Comparison of ENCODE assay signal across 39 cellular contexts in the genomic region with DNA sequence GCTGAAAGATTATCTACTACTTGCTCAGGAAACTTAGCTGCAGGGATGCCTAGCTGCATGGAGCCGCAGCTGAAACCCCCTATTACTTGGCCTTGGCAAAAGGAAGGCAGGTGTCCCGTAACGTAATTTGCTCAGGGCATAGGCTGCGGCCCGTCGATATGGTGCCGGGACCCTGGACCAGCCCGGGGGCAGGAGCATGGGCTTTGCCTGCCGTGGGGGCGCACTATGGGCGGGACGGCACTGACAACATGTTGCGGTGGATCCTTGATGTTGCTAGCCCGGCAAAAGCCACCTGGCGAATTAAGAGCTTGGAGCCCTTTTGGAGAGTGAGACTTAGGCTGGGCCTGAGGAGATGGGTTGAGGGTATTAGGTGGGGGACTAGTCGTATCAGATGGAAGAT.
"Had no signal": no experiment of that assay in that cellular context is flagged by ENCODE, and none has a peak within 500 bp of the region (broad histone marks: within the 10 kb centered on the region; RNA-seq: fewer than 3 reads in every experiment).

No MANE protein-coding gene starts in this region.

- ATAC-seq: activated naive CD4-positive, alpha-beta T cell treated with anti-CD3 and anti-CD28 coated beads, Interleukin-2, amount 50 U/mL, for 72 hours; activated naive CD8-positive, alpha-beta T cell treated with anti-CD3 and anti-CD28 coated beads, Interleukin-2, amount 50 U/mL, for 24 hours; activated T-cell treated with anti-CD3 and anti-CD28 coated beads, Interleukin-2, amount 50 U/mL, for 4 hours; activated T-cell treated with anti-CD3 and anti-CD28 coated beads, Interleukin-2, amount 50 U/mL, for 72 hours; activated T-helper 17 cell treated with anti-CD3 and anti-CD28 coated beads, Interleukin-2, amount 50 U/mL, for 72 hours; body of pancreas had no signal

- H3K27ac Mint-ChIP-seq: activated naive CD4-positive, alpha-beta T cell treated with anti-CD3 and anti-CD28 coated beads for 36 hours; activated naive CD4-positive, alpha-beta T cell treated with anti-CD3 and anti-CD28 coated beads, Interleukin-2, amount 10 ng/mL, durations not matched to agents 7 days and 5 days; activated naive CD4-positive, alpha-beta T cell treated with anti-CD3 and anti-CD28 coated beads, Interleukin-2, amount 50 U/mL, for 24 hours; activated naive CD4-positive, alpha-beta T cell treated with anti-CD3 and anti-CD28 coated beads, Interleukin-2, amount 50 U/mL, for 72 hours; activated naive CD8-positive, alpha-beta T cell; activated naive CD8-positive, alpha-beta T cell treated with anti-CD3 and anti-CD28 coated beads for 36 hours; activated naive CD8-positive, alpha-beta T cell treated with anti-CD3 and anti-CD28 coated beads, Interleukin-2, amount 10 ng/mL, durations not matched to agents 7 days and 5 days; activated naive CD8-positive, alpha-beta T cell treated with anti-CD3 and anti-CD28 coated beads, Interleukin-2, amount 50 U/mL, for 24 hours; activated T-cell treated with anti-CD3 and anti-CD28 coated beads, Interleukin-2, amount 50 U/mL, for 24 hours; activated T-cell treated with anti-CD3 and anti-CD28 coated beads, Interleukin-2, amount 50 U/mL, for 72 hours; activated T-helper 1 cell treated with anti-CD3 and anti-CD28 coated beads, Interleukin-12 subunit alpha, Interleukin-12 subunit beta, Interleukin-2, Interleukin-4 antibody, amounts not matched to agents 30 ng/mL and 10 ng/mL and 1 ng/mL, durations not matched to agents 14 hours and 24 hours and 36 hours; activated T-helper 17 cell treated with anti-CD3 and anti-CD28 coated beads, Interleukin-2, amount 50 U/mL, for 72 hours; activated T-helper 2 cell treated with anti-CD3 and anti-CD28 coated beads, Interferon-gamma antibody, Interleukin-2, Interleukin-4, amounts not matched to agents 10 μg/mL and 5 μg/mL and 100 μg/mL, durations not matched to agents 14 hours and 24 hours and 36 hours; brain had no signal

- H3K36me3 ChIP-seq: adrenal gland, ascending aorta, brain microvascular endothelial cell, breast epithelium, cardiac muscle cell had no signal

- H3K4me3 ChIP-seq: adrenal gland, ascending aorta, body of pancreas, breast epithelium, cardiac muscle cell had no signal

- H3K36me3 Mint-ChIP-seq: activated naive CD4-positive, alpha-beta T cell treated with anti-CD3 and anti-CD28 coated beads, Interleukin-2, amount 10 ng/mL, durations not matched to agents 7 days and 5 days; activated naive CD4-positive, alpha-beta T cell treated with anti-CD3 and anti-CD28 coated beads, Interleukin-2, amount 50 U/mL, for 24 hours; activated naive CD8-positive, alpha-beta T cell; activated naive CD8-positive, alpha-beta T cell treated with anti-CD3 and anti-CD28 coated beads for 36 hours; activated naive CD8-positive, alpha-beta T cell treated with anti-CD3 and anti-CD28 coated beads, Interleukin-2, amount 10 ng/mL, durations not matched to agents 7 days and 5 days; brain had no signal

- DNase-seq: activated effector memory CD4-positive, alpha-beta T cell treated with anti-CD3 and anti-CD28 coated beads, Interleukin-2, amount 50 U/mL, for 16 hours; activated effector memory CD4-positive, alpha-beta T cell treated with Interleukin-2 at 50 U/mL for 16 hours; activated gamma-delta T cell; activated gamma-delta T cell treated with Interleukin-2 at 50 U/mL for 16 hours; activated naive CD4-positive, alpha-beta T cell; activated naive CD4-positive, alpha-beta T cell treated with anti-CD3 and anti-CD28 coated beads for 36 hours; activated naive CD4-positive, alpha-beta T cell treated with anti-CD3 and anti-CD28 coated beads, Interleukin-2, amount 10 ng/mL, durations not matched to agents 7 days and 5 days; activated naive CD4-positive, alpha-beta T cell treated with anti-CD3 and anti-CD28 coated beads, Interleukin-2, amount 50 U/mL, for 16 hours; activated naive CD4-positive, alpha-beta T cell treated with Interleukin-2 at 50 U/mL for 16 hours; activated naive CD8-positive, alpha-beta T cell treated with anti-CD3 and anti-CD28 coated beads for 36 hours; activated naive CD8-positive, alpha-beta T cell treated with anti-CD3 and anti-CD28 coated beads, Interleukin-2, amount 10 ng/mL, durations not matched to agents 7 days and 5 days; activated naive CD8-positive, alpha-beta T cell treated with anti-CD3 and anti-CD28 coated beads, Interleukin-2, amount 50 U/mL, for 24 hours; activated T-cell treated with anti-CD3 and anti-CD28 coated beads for 4 hours; activated T-cell treated with anti-CD3 and anti-CD28 coated beads, Interleukin-2, amount 50 U/mL, for 1 hour; activated T-cell treated with anti-CD3 and anti-CD28 coated beads, Interleukin-2, amount 50 U/mL, for 24 hours; activated T-cell treated with anti-CD3 and anti-CD28 coated beads, Interleukin-2, amount 50 U/mL, for 4 hours; activated T-cell treated with anti-CD3 and anti-CD28 coated beads, Interleukin-2, amount 50 U/mL, for 48 hours; activated T-cell treated with anti-CD3 and anti-CD28 coated beads, Interleukin-2, amount 50 U/mL, for 72 hours; adrenal gland; amniotic stem cell; amygdala; anterior cingulate cortex; aorta; body of pancreas; brain microvascular endothelial cell; caudate nucleus; central memory CD4-positive, alpha-beta T cell; cerebellar nuclear complex had no signal

- H3K27ac ChIP-seq: adrenal gland, ascending aorta, body of pancreas, brain microvascular endothelial cell, breast epithelium, cardiac muscle cell had no signal

- H3K27me3 ChIP-seq: adrenal gland, ascending aorta, body of pancreas, brain microvascular endothelial cell, breast epithelium, cardiac muscle cell had no signal

- H3K4me3 Mint-ChIP-seq: activated naive CD4-positive, alpha-beta T cell treated with anti-CD3 and anti-CD28 coated beads for 36 hours; activated naive CD4-positive, alpha-beta T cell treated with anti-CD3 and anti-CD28 coated beads, Interleukin-2, amount 10 ng/mL, durations not matched to agents 7 days and 5 days; activated naive CD4-positive, alpha-beta T cell treated with anti-CD3 and anti-CD28 coated beads, Interleukin-2, amount 50 U/mL, for 24 hours; activated naive CD8-positive, alpha-beta T cell; activated naive CD8-positive, alpha-beta T cell treated with anti-CD3 and anti-CD28 coated beads for 36 hours; activated naive CD8-positive, alpha-beta T cell treated with anti-CD3 and anti-CD28 coated beads, Interleukin-2, amount 10 ng/mL, durations not matched to agents 7 days and 5 days; activated naive CD8-positive, alpha-beta T cell treated with anti-CD3 and anti-CD28 coated beads, Interleukin-2, amount 50 U/mL, for 24 hours; activated T-cell treated with anti-CD3 and anti-CD28 coated beads, Interleukin-2, amount 50 U/mL, for 24 hours; activated T-cell treated with anti-CD3 and anti-CD28 coated beads, Interleukin-2, amount 50 U/mL, for 4 hours; activated T-cell treated with anti-CD3 and anti-CD28 coated beads, Interleukin-2, amount 50 U/mL, for 72 hours; activated T-helper 1 cell treated with anti-CD3 and anti-CD28 coated beads, Interleukin-12 subunit alpha, Interleukin-12 subunit beta, Interleukin-2, Interleukin-4 antibody, amounts not matched to agents 30 ng/mL and 10 ng/mL and 1 ng/mL, durations not matched to agents 14 hours and 24 hours and 36 hours; activated T-helper 17 cell treated with anti-CD3 and anti-CD28 coated beads, Interleukin-2, amount 50 U/mL, for 72 hours; brain; central memory CD8-positive, alpha-beta T cell had no signal

- H3K4me1 Mint-ChIP-seq: activated naive CD4-positive, alpha-beta T cell treated with anti-CD3 and anti-CD28 coated beads, Interleukin-2, amount 10 ng/mL, durations not matched to agents 7 days and 5 days; activated naive CD4-positive, alpha-beta T cell treated with anti-CD3 and anti-CD28 coated beads, Interleukin-2, amount 50 U/mL, for 24 hours; activated naive CD8-positive, alpha-beta T cell treated with anti-CD3 and anti-CD28 coated beads for 36 hours; activated naive CD8-positive, alpha-beta T cell treated with anti-CD3 and anti-CD28 coated beads, Interleukin-2, amount 10 ng/mL, durations not matched to agents 7 days and 5 days; activated naive CD8-positive, alpha-beta T cell treated with anti-CD3 and anti-CD28 coated beads, Interleukin-2, amount 50 U/mL, for 24 hours; activated T-helper 17 cell treated with anti-CD3 and anti-CD28 coated beads, Interleukin-2, amount 50 U/mL, for 72 hours; brain; central memory CD8-positive, alpha-beta T cell had no signal

- H3K27me3 Mint-ChIP-seq: activated naive CD4-positive, alpha-beta T cell treated with anti-CD3 and anti-CD28 coated beads, Interleukin-2, amount 10 ng/mL, durations not matched to agents 7 days and 5 days; activated naive CD4-positive, alpha-beta T cell treated with anti-CD3 and anti-CD28 coated beads, Interleukin-2, amount 50 U/mL, for 24 hours; activated naive CD8-positive, alpha-beta T cell; activated naive CD8-positive, alpha-beta T cell treated with anti-CD3 and anti-CD28 coated beads for 36 hours; activated naive CD8-positive, alpha-beta T cell treated with anti-CD3 and anti-CD28 coated beads, Interleukin-2, amount 10 ng/mL, durations not matched to agents 7 days and 5 days; activated naive CD8-positive, alpha-beta T cell treated with anti-CD3 and anti-CD28 coated beads, Interleukin-2, amount 50 U/mL, for 24 hours; activated T-cell treated with anti-CD3 and anti-CD28 coated beads, Interleukin-2, amount 50 U/mL, for 24 hours; activated T-helper 17 cell treated with anti-CD3 and anti-CD28 coated beads, Interleukin-2, amount 50 U/mL, for 72 hours; central memory CD8-positive, alpha-beta T cell had no signal

- H3K9me3 ChIP-seq: adrenal gland had no signal

- H3K4me1 ChIP-seq: adrenal gland, ascending aorta, body of pancreas, breast epithelium had no signal
